ENCODE assay signal across 7 cellular contexts in the genomic region with DNA sequence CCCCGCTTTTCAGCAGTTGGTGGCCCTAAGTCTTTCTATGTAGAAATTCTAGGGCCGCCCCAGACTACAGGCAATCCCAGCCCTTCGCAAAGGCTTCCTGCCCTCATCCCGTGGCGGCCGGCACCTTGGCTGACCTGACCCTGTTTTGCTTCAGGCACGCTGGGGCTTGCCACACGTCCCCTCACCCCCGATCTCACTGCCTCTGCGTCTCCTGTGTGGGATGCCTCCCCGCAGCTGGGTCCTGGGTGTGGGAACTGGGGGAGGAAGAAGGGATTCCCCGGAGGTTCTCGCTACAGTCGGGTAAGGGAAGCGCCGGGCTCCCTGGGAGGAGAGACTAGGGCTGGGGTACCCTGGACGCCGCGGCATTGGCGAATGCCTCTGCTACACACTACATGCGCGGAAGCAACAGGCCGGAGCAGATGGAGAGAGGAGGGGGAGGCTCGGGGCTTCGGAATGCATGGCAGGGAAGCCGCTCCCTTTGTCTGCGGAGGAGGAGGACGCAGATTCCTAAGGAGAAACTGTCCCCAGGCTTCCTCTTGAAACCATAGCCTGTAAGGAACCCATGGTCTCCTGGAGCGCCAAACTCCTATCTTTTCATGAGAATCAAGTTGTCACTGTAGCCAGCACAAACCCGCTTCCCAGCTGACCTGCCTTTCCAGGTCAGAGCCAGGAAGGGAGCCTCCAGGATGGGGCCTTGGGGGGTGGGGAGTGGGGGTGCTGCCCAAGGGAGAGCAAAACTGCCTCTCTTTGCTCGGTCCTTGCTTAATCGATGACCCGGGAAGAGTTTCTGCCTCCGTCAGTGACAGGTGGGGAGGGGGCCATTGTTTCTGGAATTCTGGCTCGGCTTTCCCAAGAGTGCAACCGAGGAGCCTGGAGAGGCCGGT.
DNase-seq lines count a peak whose midpoint lies in the region; ATAC-seq and TF ChIP-seq lines count a peak whose summit lies in the region.

No MANE protein-coding gene starts in this region.

- H3K27me3 ChIP-seq in iPS DF 6.9 (ENCODE audit: control insufficient read depth, insufficient read depth, low read length) = no peaks in the 10 kb centered on the region

- peak overlapping the region; percentile 77 for H3K4me3 Mint-ChIP-seq in activated naive CD8-positive, alpha-beta T cell treated with anti-CD3 and anti-CD28 coated beads, Interleukin-2, amount 50 U/mL, for 24 hours

- H3K36me3 Mint-ChIP-seq in activated naive CD8-positive, alpha-beta T cell treated with anti-CD3 and anti-CD28 coated beads, Interleukin-2, amount 50 U/mL, for 24 hours (ENCODE audit: low read depth) = no peaks in the 10 kb centered on the region

- H3K9me3 ChIP-seq in iPS DF 6.9 (ENCODE audit: control insufficient read depth, insufficient read depth, low read length) = no peaks in the 10 kb centered on the region

- H3K4me1 Mint-ChIP-seq in activated naive CD8-positive, alpha-beta T cell treated with anti-CD3 and anti-CD28 coated beads, Interleukin-2, amount 50 U/mL, for 24 hours = peaks cover 15% of the 10 kb centered on the region

- H3K27ac ChIP-seq in iPS DF 6.9 (ENCODE audit: low read length) = no peak overlapping the region

- peak overlapping the region; percentile 63 for H3K4me3 ChIP-seq in iPS DF 6.9 (ENCODE audit: low read length)
- peak overlapping the region; percentile 53 for H3K4me3 ChIP-seq in retinal pigment epithelial cell (ENCODE audit: low read length)

- TF ChIP-seq CTCF in retinal pigment epithelial cell (conservative IDR thresholded peaks at IDR 0.05; ENCODE audit: low read depth, low read length) = no peak

- no CpG with 5 or more reads among the region's 37 CpGs for WGBS in iPS DF 6.9 (ENCODE audit: insufficient coverage, insufficient read length)

- ATAC-seq in activated naive CD8-positive, alpha-beta T cell treated with anti-CD3 and anti-CD28 coated beads, Interleukin-2, amount 50 U/mL, for 24 hours = no peak
- ATAC-seq in HG02970 (IDR thresholded peaks at IDR 0.05; ENCODE audit: low FRiP score, unreplicated experiment) = no peak

- DNase-seq in HK-2 (ENCODE audit: unreplicated experiment) = peak; percentile 23
- peak; percentile 10 for DNase-seq in activated naive CD8-positive, alpha-beta T cell treated with anti-CD3 and anti-CD28 coated beads, Interleukin-2, amount 50 U/mL, for 24 hours
- DNase-seq in iPS DF 6.9 (ENCODE audit: low read depth, low spot score) = no peak
- no peak for DNase-seq in retinal pigment epithelial cell (ENCODE audit: low read depth)
- DNase-seq in stimulated activated CD4-positive, alpha-beta T cell treated with anti-CD3 and anti-CD28 coated beads, Interleukin-12 subunit alpha, Interleukin-12 subunit beta, amount 100 ng/mL, for 4 hours = no peak

- peak overlapping the region; percentile 26 for H3K27ac Mint-ChIP-seq in activated naive CD8-positive, alpha-beta T cell treated with anti-CD3 and anti-CD28 coated beads, Interleukin-2, amount 50 U/mL, for 24 hours

- no peaks in the 10 kb centered on the region; the same call in 1 of the 2 replicates for H3K4me1 ChIP-seq in iPS DF 6.9 (ENCODE audit: control insufficient read depth, insufficient read depth, low read length)

- TF ChIP-seq POLR2A in GM19193 (IDR thresholded peaks at IDR 0.05; ENCODE audit: extremely low read depth, insufficient read depth, insufficient read length) = peak; percentile 2

- H3K36me3 ChIP-seq in iPS DF 6.9 (ENCODE audit: control insufficient read depth, insufficient read depth, low read length) = no peaks in the 10 kb centered on the region

- H3K9me3 Mint-ChIP-seq in activated naive CD8-positive, alpha-beta T cell treated with anti-CD3 and anti-CD28 coated beads, Interleukin-2, amount 50 U/mL, for 24 hours = no peaks in the 10 kb centered on the region

- H3K27me3 Mint-ChIP-seq in activated naive CD8-positive, alpha-beta T cell treated with anti-CD3 and anti-CD28 coated beads, Interleukin-2, amount 50 U/mL, for 24 hours = peaks cover 24% of the 10 kb centered on the region

Comparison
In these comparisons a context has a peak if more than half of its experiments do, and no peak if none do; other contexts are left out.
1. DNase-seq: peak in HK-2 (single experiment) and activated naive CD8-positive, alpha-beta T cell treated with anti-CD3 and anti-CD28 coated beads, Interleukin-2, amount 50 U/mL, for 24 hours (single experiment); none in iPS DF 6.9 (single experiment), retinal pigment epithelial cell (single experiment) and stimulated activated CD4-positive, alpha-beta T cell treated with anti-CD3 and anti-CD28 coated beads, Interleukin-12 subunit alpha, Interleukin-12 subunit beta, amount 100 ng/mL, for 4 hours (single experiment).